In genomic region chr18:39841133-39842041, GRCh38 we compare ENCODE assay signal across 8 cellular contexts.
DNase-seq lines count a peak whose midpoint lies in the region; FAIRE-seq and TF ChIP-seq lines count a peak whose summit lies in the region.

No MANE protein-coding gene starts in this region.

- FAIRE-seq in urothelium cell line (lab: Jason Lieb, UNC): no peak

- TF ChIP-seq POLR2A in esophagus muscularis mucosa (IDR thresholded peaks at IDR 0.05; ENCODE audit: low read depth): no peak

- CTCF ChIA-PET in A673 (lab: Charles Lee): interaction anchor here (0.6 to 0.7 kb wide), 3 partner anchors 160 to 498 kb away, joined by 4 to 11 read pairs (median 5); no protein-coding TSS in a partner anchor

- H3K27me3 ChIP-seq in A673 (replicated peaks; ENCODE audit: insufficient read depth, low read depth, low read length, poor library complexity) (no peaks in the 10 kb centered on the region), HUES48 (ENCODE audit: control insufficient read depth, insufficient read depth, low read length) (peaks cover 12% of the 10 kb centered on the region), esophagus muscularis mucosa (no peaks in the 10 kb centered on the region), mucosa of rectum (ENCODE audit: control insufficient read depth in 2 of 2, insufficient read depth in 2 of 2, low read length in 2 of 2) (peaks cover 0 to 13% of the 10 kb centered on the region in 2 donors)

- H3K4me1 ChIP-seq in A673 (ENCODE audit: insufficient read depth, low read length, poor library complexity, severe bottlenecking) (peaks cover 33% of the 10 kb centered on the region), HUES48 (ENCODE audit: control insufficient read depth, insufficient read depth, low read length) (peaks cover 20% of the 10 kb centered on the region), esophagus muscularis mucosa (peaks cover 6 to 27% (median 26%) of the 10 kb centered on the region in 4 donors), mucosa of rectum (ENCODE audit: control insufficient read depth in 2 of 2, insufficient read depth in 2 of 2, low read length in 2 of 2) (peaks cover 0 to 5% of the 10 kb centered on the region in 2 donors)

- TF ChIP-seq CTCF in A673 (conservative IDR thresholded peaks at IDR 0.05; ENCODE audit: low read depth, low read length) (peak; percentile 75), esophagus muscularis mucosa (IDR thresholded peaks at IDR 0.05) (peak; percentile 32 to 55 (median 36))

- no TSS peak for BruUV-seq in A673 (replicated peaks; lab: Mats Ljungman, UMichigan)

- H3K4me3 ChIP-seq in A673 (ENCODE audit: low read depth, low read length, poor library complexity, severe bottlenecking): peak overlapping the region; percentile 54
- peak overlapping the region; percentile 89 for H3K4me3 ChIP-seq in HUES48 (ENCODE audit: low read depth, low read length)
- H3K4me3 ChIP-seq in esophagus muscularis mucosa: peak overlapping the region; percentile 46 to 58 (median 48)
- H3K4me3 ChIP-seq in mucosa of rectum (ENCODE audit: low read length in 2 of 2): peak overlapping the region; percentile 37 to 38

- H3K9ac ChIP-seq in HUES48 (ENCODE audit: low read depth, low read length): peak overlapping the region; percentile 55
- no peak overlapping the region for H3K9ac ChIP-seq in mucosa of rectum (ENCODE audit: low read depth in 1 of 2, low read length in 2 of 2)

- H3K9me3 ChIP-seq in A673 (ENCODE audit: low read depth, low read length, poor library complexity, severe bottlenecking) (no peaks in the 10 kb centered on the region), HUES48 (ENCODE audit: control insufficient read depth, insufficient read depth, low read length) (no peaks in the 10 kb centered on the region), esophagus muscularis mucosa (no peaks in the 10 kb centered on the region), mucosa of rectum (ENCODE audit: control insufficient read depth in 2 of 2, low read length in 2 of 2) (no peaks in the 10 kb centered on the region)

- H3K27ac ChIP-seq in A673 (ENCODE audit: low read depth, low read length, poor library complexity, severe bottlenecking): no peak overlapping the region
- peak overlapping the region; percentile 55 for H3K27ac ChIP-seq in HUES48 (ENCODE audit: low read depth, low read length)
- H3K27ac ChIP-seq in esophagus muscularis mucosa (replicated peaks in 1 of 4): no peak overlapping the region
- no peak overlapping the region for H3K27ac ChIP-seq in mucosa of rectum (ENCODE audit: low read depth in 2 of 2, low read length in 2 of 2)

- H3K36me3 ChIP-seq in A673 (ENCODE audit: insufficient read depth, low read length, poor library complexity, severe bottlenecking): no peaks in the 10 kb centered on the region
- no peaks in the 10 kb centered on the region for H3K36me3 ChIP-seq in HUES48 (ENCODE audit: control insufficient read depth, insufficient read depth, low read length)
- H3K36me3 ChIP-seq in esophagus muscularis mucosa: no peaks in the 10 kb centered on the region
- no peaks in the 10 kb centered on the region for H3K36me3 ChIP-seq in mucosa of rectum (ENCODE audit: control insufficient read depth in 2 of 2, insufficient read depth in 2 of 2, low read length in 2 of 2)

- intact Hi-C loops in A673 (cut with micrococcal nuclease; ENCODE audit: unreplicated experiment): loop anchor here (10.0 kb wide), 3 partner anchors 197 to 313 kb away; no protein-coding TSS in a partner anchor
- intact Hi-C loops in esophagus muscularis mucosa (cut with DNase I): no loop called here

- DNase-seq in A673 (ENCODE audit: low spot score) (peak; percentile 87), RPMI7951 (ENCODE audit: low read depth) (peak; percentile 59), esophagus muscularis mucosa (ENCODE audit: extremely low spot score) (no peak), urothelium cell line (ENCODE audit: low spot score) (no peak)
- DNase-seq in activated T-cell treated with anti-CD3 and anti-CD28 coated beads, Interleukin-2, amount 50 U/mL, for 48 hours: no peak
- DNase-seq in central memory CD4-positive, alpha-beta T cell: no peak

- POLR2A ChIA-PET in A673 (lab: Charles Lee; ENCODE audit: low non-redundant PET): interaction anchor here (0.6 kb wide), 1 partner anchor 17 kb away, joined by 3 read pairs; no protein-coding TSS in a partner anchor

- 4% methylated on average over 38 of the region's 46 CpGs for WGBS in esophagus muscularis mucosa

- no peak for TF ChIP-seq EP300 in esophagus muscularis mucosa (IDR thresholded peaks at IDR 0.05)

Comparison
In these comparisons a context has a peak if more than half of its experiments do, and no peak if none do; other contexts are left out.
1. DNase-seq: peak in A673 (single experiment) and RPMI7951 (single experiment); none in esophagus muscularis mucosa (single experiment), activated T-cell treated with anti-CD3 and anti-CD28 coated beads, Interleukin-2, amount 50 U/mL, for 48 hours (0 of 2), central memory CD4-positive, alpha-beta T cell (single experiment) and urothelium cell line (single experiment).
2. H3K4me3 ChIP-seq: peak in every context shown above with its lines; median percentile 89 in HUES48; 54 in A673; 48 in esophagus muscularis mucosa; 38 in mucosa of rectum.